In genomic region chr9:18890372-18890771, GRCh38 we compare ENCODE assay signal across 8 cellular contexts.
A peak's percentile ranks its signal among the peaks of the same experiment; 100 is the strongest.
DNase-seq lines count a peak whose midpoint lies in the region; ATAC-seq, FAIRE-seq and TF ChIP-seq lines count a peak whose summit lies in the region.

No MANE protein-coding gene starts in this region.

- POLR2A ChIA-PET in GM12878 (lab: Charles Lee), result no interaction called here

- no peaks in the 10 kb centered on the region for H3K4me1 Mint-ChIP-seq in progenitor cell of endocrine pancreas (ENCODE audit: low read depth)

- TF ChIP-seq EP300 in GM12878 (IDR thresholded peaks at IDR 0.05; ENCODE audit: borderline replicate concordance in 1 of 2, control insufficient read depth in 1 of 2, low read depth in 2 of 2, low read length in 2 of 2), result no peak

- DNase-seq in AG10803 (ENCODE audit: low read depth) (peak; percentile 53), GM12878 (ENCODE audit: low read depth, low spot score) (peak; percentile 48), COR-L47 (lab: John Stamatoyannopoulos, UW) (no peak), NCI-H1694 (lab: John Stamatoyannopoulos, UW) (no peak), middle frontal gyrus (ENCODE audit: extremely low spot score, low spot score) (no peak), progenitor cell of endocrine pancreas (ENCODE audit: low spot score, unreplicated experiment) (no peak)

- RAD21 ChIA-PET in GM12878 (lab: Charles Lee; ENCODE audit: unreplicated experiment), result interaction anchor here (0.7 kb wide), 1 partner anchor 437 kb away, joined by 3 read pairs; no protein-coding TSS in a partner anchor

- H3K4me3 ChIP-seq in AG10803 (ENCODE audit: low read length) (no peak overlapping the region), GM12878 (no peak overlapping the region)

- no peak overlapping the region for H3K9ac ChIP-seq in GM12878 (ENCODE audit: control insufficient read depth, insufficient read depth, low read length)

- H3K27ac Mint-ChIP-seq in progenitor cell of endocrine pancreas, result no peak overlapping the region

- H3K27me3 ChIP-seq in GM12878 (replicated peaks in 1 of 2; ENCODE audit: control insufficient read depth in 2 of 2, insufficient read depth in 2 of 2, low read length in 1 of 2), result no peaks in the 10 kb centered on the region

- no peak for FAIRE-seq in GM12878 (lab: Jason Lieb, UNC)

- 5% methylated on average over 4 of the region's 4 CpGs for WGBS in GM12878 (ENCODE audit: insufficient coverage, insufficient replicate concordance, low lambda C conversion rate, missing lambda C conversion rate)

- in situ Hi-C loops in GM12878 (cut with MboI), result no loop called here

- no peaks in the 10 kb centered on the region for H4K20me1 ChIP-seq in GM12878 (ENCODE audit: control insufficient read depth, insufficient read depth)

- no peaks in the 10 kb centered on the region for H3K36me3 ChIP-seq in GM12878 (ENCODE audit: control insufficient read depth in 2 of 2, insufficient read depth in 2 of 2, low read length in 1 of 2)

- peaks cover 12% of the 10 kb centered on the region for H3K4me1 ChIP-seq in GM12878 (ENCODE audit: control insufficient read depth, insufficient read depth, low read length)

- CTCF ChIA-PET in GM12878 (lab: Yijun Ruan, JAX), result no interaction called here

- 0 out of 2 replicates have a peak overlapping the region, but pooled peaks have one; percentile 11 for H3K4me2 ChIP-seq in GM12878 (ENCODE audit: control insufficient read depth, insufficient read depth)

- H3K36me3 Mint-ChIP-seq in progenitor cell of endocrine pancreas (ENCODE audit: insufficient read depth), result no peaks in the 10 kb centered on the region

- no TSS peak for BruUV-seq in GM12878 (replicated peaks; lab: Mats Ljungman, UMichigan)

- peaks cover under 1% of the 10 kb centered on the region for H3K9me3 Mint-ChIP-seq in progenitor cell of endocrine pancreas (ENCODE audit: low read depth)

- peak; percentile 80 for ATAC-seq in GM19463 (IDR thresholded peaks at IDR 0.05; ENCODE audit: unreplicated experiment)
- ATAC-seq in HG03354 (IDR thresholded peaks at IDR 0.05; ENCODE audit: poor library complexity, severe bottlenecking, unreplicated experiment), result peak; percentile 85
- peak; percentile 93 for ATAC-seq in GM12878

- no peak overlapping the region for H3K4me3 Mint-ChIP-seq in progenitor cell of endocrine pancreas (ENCODE audit: low read depth)

- TF ChIP-seq POLR2A in GM12878 (IDR thresholded peaks at IDR 0.05; ENCODE audit: low read depth, low read length), result no peak

- no peak overlapping the region for H3K27ac ChIP-seq in GM12878 (ENCODE audit: control insufficient read depth, insufficient read depth)

- H3K9me3 ChIP-seq in GM12878 (replicated peaks; ENCODE audit: control insufficient read depth, insufficient read depth, low read length), result no peaks in the 10 kb centered on the region; the same call in 2 of the 3 replicates

- no peaks in the 10 kb centered on the region for H3K79me2 ChIP-seq in GM12878 (ENCODE audit: control insufficient read depth, insufficient read depth, low read length)

- no peak for TF ChIP-seq RAD21 in GM12878 (IDR thresholded peaks at IDR 0.05; ENCODE audit: insufficient read depth, low read depth, low read length)

- SMC1A ChIA-PET in GM12878 (lab: Charles Lee; ENCODE audit: uncharacterized antibody, unreplicated experiment), result no interaction called here

- intact Hi-C loops in GM12878 (cut with micrococcal nuclease; ENCODE audit: unreplicated experiment), result no loop called here

- TF ChIP-seq CTCF in AG10803 (conservative IDR thresholded peaks at IDR 0.05; ENCODE audit: low read length) (no peak), GM12878 (IDR thresholded peaks at IDR 0.05 in 2 of 3, conservative IDR thresholded peaks at IDR 0.05 in 1 of 3; ENCODE audit: control insufficient read depth in 2 of 3, extremely low read depth in 1 of 3, insufficient read depth in 1 of 3, low read depth in 3 of 3, low read length in 3 of 3) (no peak), progenitor cell of endocrine pancreas (IDR thresholded peaks at IDR 0.05; ENCODE audit: unreplicated experiment) (no peak)

- H3K27me3 Mint-ChIP-seq in progenitor cell of endocrine pancreas, result no peaks in the 10 kb centered on the region

- H2AFZ ChIP-seq in GM12878 (ENCODE audit: control insufficient read depth, low read depth, low read length), result no peak overlapping the region

TF ChIP-seq in GM12878, 131 proteins besides CTCF, POLR2A, EP300 and RAD21:
- no peak for TF ChIP-seq CHD4 (IDR thresholded peaks at IDR 0.05)
- peak; percentile 43; the same call in 1 of the 2 replicates for TF ChIP-seq EED (IDR thresholded peaks at IDR 0.05; ENCODE audit: low read depth)
- TF ChIP-seq CHD1 (IDR thresholded peaks at IDR 0.05; ENCODE audit: low read depth, low read length), result no peak
- TF ChIP-seq JUNB (IDR thresholded peaks at IDR 0.05), result peak; percentile 44; the same call in 1 of the 2 replicates
- TF ChIP-seq, protein P1, sequence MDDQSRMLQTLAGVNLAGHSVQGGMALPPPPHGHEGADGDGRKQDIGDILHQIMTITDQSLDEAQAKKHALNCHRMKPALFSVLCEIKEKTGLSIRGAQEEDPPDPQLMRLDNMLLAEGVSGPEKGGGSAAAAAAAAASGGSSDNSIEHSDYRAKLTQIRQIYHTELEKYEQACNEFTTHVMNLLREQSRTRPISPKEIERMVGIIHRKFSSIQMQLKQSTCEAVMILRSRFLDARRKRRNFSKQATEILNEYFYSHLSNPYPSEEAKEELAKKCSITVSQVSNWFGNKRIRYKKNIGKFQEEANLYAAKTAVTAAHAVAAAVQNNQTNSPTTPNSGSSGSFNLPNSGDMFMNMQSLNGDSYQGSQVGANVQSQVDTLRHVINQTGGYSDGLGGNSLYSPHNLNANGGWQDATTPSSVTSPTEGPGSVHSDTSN (IDR thresholded peaks at IDR 0.05; ENCODE audit: insufficient replicate concordance, low read depth, low read length), result peak; percentile 74
- TF ChIP-seq ATF7 (IDR thresholded peaks at IDR 0.05; ENCODE audit: low read depth), result 0 out of 2 replicates have a peak, but pooled peaks have one; percentile 14
- no peak for TF ChIP-seq LARP7 (IDR thresholded peaks at IDR 0.05)
- peak; percentile 20 to 45; a peak in 1 of 4 replicates for TF ChIP-seq IKZF2 (IDR thresholded peaks at IDR 0.05)
- 0 out of 2 replicates have a peak, but pooled peaks have one; percentile 19 for TF ChIP-seq NFIC (IDR thresholded peaks at IDR 0.05; ENCODE audit: low read depth, low read length)
- peak; percentile 68 for TF ChIP-seq PKNOX1 (IDR thresholded peaks at IDR 0.05)
- peak; percentile 18; the same call in 1 of the 2 replicates for TF ChIP-seq MTA2 (IDR thresholded peaks at IDR 0.05; ENCODE audit: low read depth)

Comparison
In these comparisons a context has a peak if more than half of its experiments do, and no peak if none do; other contexts are left out.
1. DNase-seq: peak in AG10803 (single experiment) and GM12878 (single experiment); none in COR-L47 (single experiment), NCI-H1694 (single experiment), middle frontal gyrus (single experiment) and progenitor cell of endocrine pancreas (single experiment).
2. Peak in every context shown above with its lines, with median percentiles within 50 percentile points of each other: ATAC-seq.